10 cellular contexts compared by ENCODE assay signal in the genomic region with DNA sequence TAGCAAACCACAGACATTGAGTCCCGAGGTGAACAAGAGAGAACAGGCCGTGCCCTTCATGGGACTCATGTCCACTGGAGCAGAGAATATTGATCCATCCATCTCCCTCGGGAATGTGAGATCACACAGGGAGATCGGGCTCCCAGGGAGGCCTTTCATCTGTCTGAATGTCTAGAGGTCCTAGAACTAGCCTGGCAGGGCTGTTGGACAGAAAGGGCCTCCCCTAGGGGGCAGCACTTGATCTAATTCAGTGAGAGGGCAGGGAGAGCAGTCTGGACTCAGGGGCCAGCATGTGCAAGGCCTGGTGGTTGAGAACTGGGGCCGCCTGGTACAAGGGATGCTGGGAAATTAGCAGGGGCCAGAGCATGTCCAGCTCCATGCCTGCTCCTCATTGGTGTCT. TPM values are rescaled to one million over a fixed set of nuclear protein-coding genes. Genes with fewer than 3 reads are reported as not detected.
DNase-seq lines count a peak whose midpoint lies in the region; ATAC-seq and TF ChIP-seq lines count a peak whose summit lies in the region.
"Had no signal": no experiment of that assay in that cellular context is flagged by ENCODE, and none has a peak within 500 bp of the region (broad histone marks: within the 10 kb centered on the region; RNA-seq: fewer than 3 reads in every experiment).

No MANE protein-coding gene starts in this region.

- TF ChIP-seq CTCF in DOHH2 (IDR thresholded peaks at IDR 0.05; ENCODE audit: low read depth, low read length, poor library complexity, severe bottlenecking) (peak; percentile 85), spleen (IDR thresholded peaks at IDR 0.05 in 8 of 11, conservative IDR thresholded peaks at IDR 0.05 in 3 of 11) (peak in 6 of 11 experiments; percentile 22 to 50 (median 48))

- peaks cover 4% of the 10 kb centered on the region; the same call in 1 of the 2 replicates for H4K20me1 ChIP-seq in DOHH2 (ENCODE audit: control insufficient read depth, insufficient read depth, low read depth, low read length)

- H3K4me1 ChIP-seq in DOHH2 (ENCODE audit: control insufficient read depth, low read length) (peaks cover 16% of the 10 kb centered on the region), spleen (peaks cover 8 to 34% (median 17%) of the 10 kb centered on the region in 6 donors)

- H3K79me2 ChIP-seq in DOHH2 (ENCODE audit: control insufficient read depth, low read length) = peaks cover 71% of the 10 kb centered on the region

- H3K9me3 ChIP-seq in DOHH2 (ENCODE audit: control insufficient read depth, insufficient read depth, low read length) = no peaks in the 10 kb centered on the region
- no peaks in the 10 kb centered on the region for H3K9me3 ChIP-seq in spleen

- H3K9me2 ChIP-seq in DOHH2 (replicated peaks; ENCODE audit: control insufficient read depth, low read length) = no peaks in the 10 kb centered on the region

- TF ChIP-seq EP300 in Ishikawa (IDR thresholded peaks at IDR 0.05; ENCODE audit: borderline replicate concordance) = no peak

- peak; percentile 46; the same call in 1 of the 2 replicates for TF ChIP-seq RAD21 in Ishikawa (IDR thresholded peaks at IDR 0.05; ENCODE audit: low read depth)

- H3K4me2 ChIP-seq in DOHH2 (ENCODE audit: low read length) = no peak overlapping the region

- H3K36me3 ChIP-seq in DOHH2 (ENCODE audit: control insufficient read depth, low read length) = peaks cover 56% of the 10 kb centered on the region
- H3K36me3 ChIP-seq in spleen = peaks cover 0 to 39% (median 6%) of the 10 kb centered on the region in 6 donors

- TF ChIP-seq POLR2A in spleen (IDR thresholded peaks at IDR 0.05) = no peak

- no peak overlapping the region for H3K4me3 ChIP-seq in DOHH2 (ENCODE audit: low read length)
- no peak overlapping the region for H3K4me3 ChIP-seq in spleen

- DNase-seq in T-helper 9 cell = peak; percentile 33
- peak; percentile 16 for DNase-seq in effector CD8-positive, alpha-beta T cell (lab: John Stamatoyannopoulos, UW)
- DNase-seq in spleen = no peak
- no peak for DNase-seq in NCI-H128 (lab: John Stamatoyannopoulos, UW; ENCODE audit: unreplicated experiment)
- no peak for DNase-seq in foreskin melanocyte

- no peak overlapping the region for H3K27ac ChIP-seq in DOHH2 (ENCODE audit: low read depth, low read length)
- no peak overlapping the region for H3K27ac ChIP-seq in spleen

- no peak for ATAC-seq in HG02610 (IDR thresholded peaks at IDR 0.05; ENCODE audit: unreplicated experiment)
- ATAC-seq: naive thymus-derived CD4-positive, alpha-beta T cell had no signal

- 83 to 87% (median 85%) methylated on average over 5 of the region's 5 CpGs for WGBS in spleen, 5 donors

- intact Hi-C loops in spleen (cut with DNase I; ENCODE audit: low total_unique reads) = no loop called here

- H3K27me3 ChIP-seq in DOHH2 (ENCODE audit: control insufficient read depth, low read length) (no peaks in the 10 kb centered on the region), spleen (replicated peaks in 1 of 7) (no peaks in the 10 kb centered on the region)

- no peaks in the 10 kb centered on the region for H3F3A ChIP-seq in DOHH2 (ENCODE audit: control insufficient read depth, insufficient read depth)

TF ChIP-seq in Ishikawa, 13 proteins besides CTCF, POLR2A, EP300 and RAD21:
- TF ChIP-seq EGR1 (IDR thresholded peaks at IDR 0.05) = no peak
- TF ChIP-seq, protein P1, sequence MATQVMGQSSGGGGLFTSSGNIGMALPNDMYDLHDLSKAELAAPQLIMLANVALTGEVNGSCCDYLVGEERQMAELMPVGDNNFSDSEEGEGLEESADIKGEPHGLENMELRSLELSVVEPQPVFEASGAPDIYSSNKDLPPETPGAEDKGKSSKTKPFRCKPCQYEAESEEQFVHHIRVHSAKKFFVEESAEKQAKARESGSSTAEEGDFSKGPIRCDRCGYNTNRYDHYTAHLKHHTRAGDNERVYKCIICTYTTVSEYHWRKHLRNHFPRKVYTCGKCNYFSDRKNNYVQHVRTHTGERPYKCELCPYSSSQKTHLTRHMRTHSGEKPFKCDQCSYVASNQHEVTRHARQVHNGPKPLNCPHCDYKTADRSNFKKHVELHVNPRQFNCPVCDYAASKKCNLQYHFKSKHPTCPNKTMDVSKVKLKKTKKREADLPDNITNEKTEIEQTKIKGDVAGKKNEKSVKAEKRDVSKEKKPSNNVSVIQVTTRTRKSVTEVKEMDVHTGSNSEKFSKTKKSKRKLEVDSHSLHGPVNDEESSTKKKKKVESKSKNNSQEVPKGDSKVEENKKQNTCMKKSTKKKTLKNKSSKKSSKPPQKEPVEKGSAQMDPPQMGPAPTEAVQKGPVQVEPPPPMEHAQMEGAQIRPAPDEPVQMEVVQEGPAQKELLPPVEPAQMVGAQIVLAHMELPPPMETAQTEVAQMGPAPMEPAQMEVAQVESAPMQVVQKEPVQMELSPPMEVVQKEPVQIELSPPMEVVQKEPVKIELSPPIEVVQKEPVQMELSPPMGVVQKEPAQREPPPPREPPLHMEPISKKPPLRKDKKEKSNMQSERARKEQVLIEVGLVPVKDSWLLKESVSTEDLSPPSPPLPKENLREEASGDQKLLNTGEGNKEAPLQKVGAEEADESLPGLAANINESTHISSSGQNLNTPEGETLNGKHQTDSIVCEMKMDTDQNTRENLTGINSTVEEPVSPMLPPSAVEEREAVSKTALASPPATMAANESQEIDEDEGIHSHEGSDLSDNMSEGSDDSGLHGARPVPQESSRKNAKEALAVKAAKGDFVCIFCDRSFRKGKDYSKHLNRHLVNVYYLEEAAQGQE (IDR thresholded peaks at IDR 0.05; ENCODE audit: low read depth) = no peak
- TF ChIP-seq TCF12 (IDR thresholded peaks at IDR 0.05; ENCODE audit: low read depth) = no peak
- TF ChIP-seq, protein P2, sequence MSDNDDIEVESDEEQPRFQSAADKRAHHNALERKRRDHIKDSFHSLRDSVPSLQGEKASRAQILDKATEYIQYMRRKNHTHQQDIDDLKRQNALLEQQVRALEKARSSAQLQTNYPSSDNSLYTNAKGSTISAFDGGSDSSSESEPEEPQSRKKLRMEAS (IDR thresholded peaks at IDR 0.05) = no peak
- no peak for TF ChIP-seq TEAD4 (IDR thresholded peaks at IDR 0.05)
- no peak for TF ChIP-seq YY1 (IDR thresholded peaks at IDR 0.05; ENCODE audit: low read depth)
- TF ChIP-seq NFIC (IDR thresholded peaks at IDR 0.05) = no peak
- no peak for TF ChIP-seq CREB1 (IDR thresholded peaks at IDR 0.05; ENCODE audit: low read depth)
- TF ChIP-seq ZBTB7A (IDR thresholded peaks at IDR 0.05; ENCODE audit: low read depth) = no peak
- no peak for TF ChIP-seq CEBPB (IDR thresholded peaks at IDR 0.05)
- TF ChIP-seq, protein P3, sequence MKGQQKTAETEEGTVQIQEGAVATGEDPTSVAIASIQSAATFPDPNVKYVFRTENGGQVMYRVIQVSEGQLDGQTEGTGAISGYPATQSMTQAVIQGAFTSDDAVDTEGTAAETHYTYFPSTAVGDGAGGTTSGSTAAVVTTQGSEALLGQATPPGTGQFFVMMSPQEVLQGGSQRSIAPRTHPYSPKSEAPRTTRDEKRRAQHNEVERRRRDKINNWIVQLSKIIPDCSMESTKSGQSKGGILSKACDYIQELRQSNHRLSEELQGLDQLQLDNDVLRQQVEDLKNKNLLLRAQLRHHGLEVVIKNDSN (IDR thresholded peaks at IDR 0.05) = no peak
- no peak for TF ChIP-seq FOXM1 (IDR thresholded peaks at IDR 0.05; ENCODE audit: borderline replicate concordance, low read depth)
- TF ChIP-seq TAF1 (IDR thresholded peaks at IDR 0.05; ENCODE audit: low read depth) = no peak

RNA-seq across cellular contexts. Expression of a gene that starts 4.3 kb away (rescaled TPM):
- total RNA-seq in spleen = 10 to 100 TPM; 32.0 to 46.9 (median 38.4) TPM
- polyA plus RNA-seq in spleen = 10 to 100 TPM; 46.7 to 58.4 (median 53.5) TPM

RNA-seq across cellular contexts. Expression of a gene that starts 4.9 kb away (rescaled TPM):
- 10 to 100 TPM; 23.3 to 47.1 (median 32.1) TPM for total RNA-seq in spleen
- polyA plus RNA-seq in spleen = 10 to 100 TPM; 11.9 to 20.0 (median 15.1) TPM

RNA-seq across cellular contexts. Expression of a gene that starts 18.9 kb away (rescaled TPM):
- under 1 TPM in 1 of 7 donors, not detected in 6; 0.79 TPM for total RNA-seq in spleen
- 1 to 10 TPM in 2 of 3 donors, under 1 TPM in 1; 0.50 to 1.5 (median 1.5) TPM for polyA plus RNA-seq in spleen
- total RNA-seq: naive thymus-derived CD4-positive, alpha-beta T cell; T-helper 1 cell treated with Interleukin-12 subunit alpha and Interleukin-12 subunit beta and Interleukin-4 antibody, amounts not matched to agents 30 ng/mL and 1 ng/mL, for 36 hours had no signal
- polyA plus RNA-seq: naive thymus-derived CD4-positive, alpha-beta T cell had no signal

RNA-seq across cellular contexts. Expression of a gene that starts 26.2 kb away (rescaled TPM):
- total RNA-seq in spleen = not detected
- polyA plus RNA-seq in spleen = not detected
- total RNA-seq: naive thymus-derived CD4-positive, alpha-beta T cell; T-helper 1 cell treated with Interleukin-12 subunit alpha and Interleukin-12 subunit beta and Interleukin-4 antibody, amounts not matched to agents 30 ng/mL and 1 ng/mL, for 36 hours had no signal
- polyA plus RNA-seq: naive thymus-derived CD4-positive, alpha-beta T cell had no signal

RNA-seq across cellular contexts. Expression of a gene that starts 32.9 kb away (rescaled TPM):
- total RNA-seq in spleen = over 10,000 TPM in 2 of 7 donors, 1,000 to 10,000 TPM in 5; 4,960 to 10,995 (median 6,703) TPM
- polyA plus RNA-seq in spleen = over 10,000 TPM in 1 of 3 donors, 1,000 to 10,000 TPM in 2; 5,646 to 14,078 (median 8,665) TPM

Comparison
In these comparisons a context has a peak if more than half of its experiments do, and no peak if none do; other contexts are left out.
1. DNase-seq: peak in T-helper 9 cell (single experiment) and effector CD8-positive, alpha-beta T cell (single experiment); none in spleen (single experiment), NCI-H128 (single experiment) and foreskin melanocyte (single experiment).